ENCODE assay signal across 26 cellular contexts in the genomic region with DNA sequence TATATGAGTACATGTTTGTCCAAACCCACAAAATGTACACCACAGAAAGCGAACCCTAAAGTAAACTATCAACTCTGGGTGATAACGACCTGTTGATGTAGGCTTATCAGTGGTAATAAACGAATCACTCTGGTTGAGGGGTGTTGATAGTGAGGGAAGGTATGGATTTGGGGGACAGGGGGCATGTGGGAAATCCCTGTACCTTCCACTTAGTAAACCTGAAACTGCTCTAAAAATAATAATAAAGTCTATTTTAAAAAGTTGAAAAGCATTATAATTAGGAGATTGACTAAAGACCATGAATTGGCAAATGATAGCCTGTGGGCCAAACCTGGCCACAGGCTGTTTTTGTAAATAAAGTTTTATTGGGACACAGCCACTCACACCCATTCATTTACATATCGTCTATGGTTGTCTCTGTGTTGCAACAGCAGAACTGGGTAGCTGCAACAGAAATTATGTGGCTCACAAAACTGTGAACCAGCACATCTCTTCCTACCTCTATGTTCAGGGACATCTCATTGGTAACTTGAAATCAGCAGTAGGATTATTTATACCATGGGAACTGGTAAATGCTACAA.
DNase-seq lines count a peak whose midpoint lies in the region; ATAC-seq, FAIRE-seq and TF ChIP-seq lines count a peak whose summit lies in the region.
"Had no signal": no experiment of that assay in that cellular context is flagged by ENCODE, and none has a peak within 500 bp of the region (broad histone marks: within the 10 kb centered on the region; RNA-seq: fewer than 3 reads in every experiment).

No MANE protein-coding gene starts in this region.

- FAIRE-seq in HTR-8/SVneo (lab: Jason Lieb, UNC) = peak; percentile 23
- FAIRE-seq in K562 (lab: Jason Lieb, UNC) = no peak
- FAIRE-seq: A204.1, GM19239 had no signal

- H2AFZ ChIP-seq in K562 (ENCODE audit: low read depth, low read length) = no peak overlapping the region

- H3K4me3 ChIP-seq in GM06990 (replicated peaks; ENCODE audit: low read depth, low read length) (no peak overlapping the region), GM12865 (ENCODE audit: low read depth, low read length) (no peak overlapping the region), K562 (no peak overlapping the region), SJCRH30 (no peak overlapping the region), mesendoderm (ENCODE audit: low read length) (no peak overlapping the region)
- H3K4me3 ChIP-seq: BLaER1 had no signal

- H4K8ac ChIP-seq in mesendoderm (ENCODE audit: low read depth, low read length) = no peak overlapping the region

- POLR2A ChIA-PET in K562 (lab: Yijun Ruan, JAX) = interaction anchor here (1.2 to 1.3 kb wide), 2 partner anchors 9 to 19 kb away, joined by 3 read pairs; no protein-coding TSS in a partner anchor

- no peak for TF ChIP-seq POLR2A in K562 (conservative IDR thresholded peaks at IDR 0.05)

- TF ChIP-seq EP300 in K562 (IDR thresholded peaks at IDR 0.05; ENCODE audit: low read length) = no peak

- no peak overlapping the region for H2BK5ac ChIP-seq in mesendoderm (ENCODE audit: low read length)

- DNase-seq in GM06990 (ENCODE audit: extremely low read depth, insufficient read length) = peak; percentile 10
- DNase-seq in GM12865 (ENCODE audit: low read depth) = peak; percentile 12
- no peak for DNase-seq in HTR-8/SVneo (ENCODE audit: insufficient read length, low spot score)
- DNase-seq in K562 (ENCODE audit: extremely low read depth in 1 of 4, low spot score in 3 of 4) = no peak
- no peak for DNase-seq in RKO (ENCODE audit: low spot score)
- DNase-seq in SJCRH30 = no peak
- DNase-seq in Right ventricle myocardium superior = no peak
- DNase-seq in mesendoderm = no peak
- DNase-seq: 8988T; ACHN; BE2C; C1 segment of cervical spinal cord; CD4-positive, alpha-beta memory T cell; CD4-positive, CD25-positive, alpha-beta regulatory T cell; CD8-positive, alpha-beta memory T cell; COR-L47; DMS 273 treated with DMSO at 0.1 percent for 48 hours; DMS153; DMS53; DMS79; DND-41; EL; GDM1 had no signal

- H3K4me2 ChIP-seq in K562 (ENCODE audit: insufficient read depth, low read length) (no peak overlapping the region), mesendoderm (ENCODE audit: low read length) (no peak overlapping the region)
- H3K4me2 ChIP-seq: BLaER1 had no signal

- H3K27me3 ChIP-seq in GM06990 (replicated peaks; ENCODE audit: control insufficient read depth, insufficient read depth, low read length) (no peaks in the 10 kb centered on the region), K562 (ENCODE audit: control insufficient read depth in 2 of 2, insufficient read depth in 2 of 2, low read length in 2 of 2) (peaks cover 11 to 13% of the 10 kb centered on the region in 2 experiments; a peak in 3 of 5 replicates), SJCRH30 (no peaks in the 10 kb centered on the region), mesendoderm (ENCODE audit: insufficient read depth, low read length, poor library complexity) (no peaks in the 10 kb centered on the region)
- H3K27me3 ChIP-seq: BE2C, BLaER1 had no signal

- H3K27ac ChIP-seq in K562 (ENCODE audit: extremely low read depth, low read depth, low read length) (no peak overlapping the region), SJCRH30 (no peak overlapping the region), mesendoderm (ENCODE audit: low read depth, low read length) (no peak overlapping the region)
- H3K27ac ChIP-seq: BLaER1 had no signal

- no peak overlapping the region for H3K4ac ChIP-seq in mesendoderm (ENCODE audit: low read depth, low read length)

- TF ChIP-seq CTCF in GM06990 (IDR thresholded peaks at IDR 0.05; ENCODE audit: insufficient read depth, low read length, poor library complexity, severe bottlenecking) = no peak
- no peak for TF ChIP-seq CTCF in GM12865 (IDR thresholded peaks at IDR 0.05; ENCODE audit: insufficient read depth, low read depth, low read length, missing control alignments)
- TF ChIP-seq CTCF in K562 (IDR thresholded peaks at IDR 0.05 in 2 of 3, conservative IDR thresholded peaks at IDR 0.05 in 1 of 3; ENCODE audit: insufficient read depth in 2 of 3, low read depth in 1 of 3, low read length in 3 of 3) = no peak

- in situ Hi-C loops in K562 (cut with MboI) = no loop called here

- H3K9me1 ChIP-seq in K562 (ENCODE audit: control insufficient read depth, insufficient read depth, low read length) = no peaks in the 10 kb centered on the region

- H2BK120ac ChIP-seq in mesendoderm (ENCODE audit: low read depth, low read length) = no peak overlapping the region

- no peak overlapping the region for H2AK5ac ChIP-seq in mesendoderm (ENCODE audit: low read length)

- no peaks in the 10 kb centered on the region for H4K20me1 ChIP-seq in K562 (replicated peaks; ENCODE audit: control insufficient read depth, insufficient read depth, low read length)
- H4K20me1 ChIP-seq: BLaER1 had no signal

- no peak overlapping the region for H4K5ac ChIP-seq in mesendoderm (ENCODE audit: low read length)

- TF ChIP-seq RAD21 in K562 (CRISPR knock-in tag; conservative IDR thresholded peaks at IDR 0.05 in 1 of 2, IDR thresholded peaks at IDR 0.05 in 1 of 2) = no peak

- no peak overlapping the region for H3K18ac ChIP-seq in mesendoderm (ENCODE audit: low read length)

- H3K79me1 ChIP-seq in mesendoderm (ENCODE audit: low read length) = no peaks in the 10 kb centered on the region

- BruUV-seq in K562 (replicated peaks; lab: Mats Ljungman, UMichigan) = no TSS peak

- no peaks in the 10 kb centered on the region for H3K79me2 ChIP-seq in K562 (ENCODE audit: control insufficient read depth, insufficient read depth, low read length)
- no peaks in the 10 kb centered on the region for H3K79me2 ChIP-seq in mesendoderm (ENCODE audit: control insufficient read depth, insufficient read depth, low read length)

- CTCF ChIA-PET in K562 (lab: Yijun Ruan, JAX; ENCODE audit: low intra/inter-chr PET ratio) = no interaction called here

- H3K23ac ChIP-seq in mesendoderm (ENCODE audit: low read length) = no peak overlapping the region

- no peaks in the 10 kb centered on the region for H3K4me1 ChIP-seq in K562 (replicated peaks in 1 of 2; ENCODE audit: control insufficient read depth in 2 of 2, insufficient read depth in 2 of 2, low read length in 2 of 2)
- H3K4me1 ChIP-seq in SJCRH30 = no peaks in the 10 kb centered on the region
- no peaks in the 10 kb centered on the region for H3K4me1 ChIP-seq in mesendoderm (ENCODE audit: control insufficient read depth, low read depth, low read length)
- H3K4me1 ChIP-seq: BE2C had no signal

- H3K36me3 ChIP-seq in GM06990 (ENCODE audit: control insufficient read depth, insufficient read depth, low read length) (no peaks in the 10 kb centered on the region), K562 (ENCODE audit: control insufficient read depth, insufficient read depth, low read length) (no peaks in the 10 kb centered on the region), SJCRH30 (no peaks in the 10 kb centered on the region), mesendoderm (ENCODE audit: control insufficient read depth, insufficient read depth, low read length) (no peaks in the 10 kb centered on the region)
- H3K36me3 ChIP-seq: BE2C, BLaER1 had no signal

- H3K9ac ChIP-seq in K562 (ENCODE audit: insufficient read depth in 1 of 2, low read depth in 2 of 2, low read length in 2 of 2) (no peak overlapping the region), mesendoderm (ENCODE audit: low read length) (no peak overlapping the region)
- H3K9ac ChIP-seq: BLaER1 had no signal

- 1% methylated on average over 4 of the region's 4 CpGs for WGBS in K562 (ENCODE audit: insufficient coverage, low coverage, missing lambda C conversion rate)
- WGBS in mesendoderm (ENCODE audit: extremely low coverage, insufficient coverage, low lambda C conversion rate) = no CpG with 5 or more reads among the region's 4 CpGs

- H2BK15ac ChIP-seq in mesendoderm (replicated peaks; ENCODE audit: low read depth) = no peak overlapping the region

- H3K56ac ChIP-seq in mesendoderm (ENCODE audit: low read length) = no peak overlapping the region

- no peaks in the 10 kb centered on the region for H3K9me3 ChIP-seq in K562 (replicated peaks; ENCODE audit: control insufficient read depth, insufficient read depth, low read depth, low read length)
- H3K9me3 ChIP-seq in SJCRH30 (replicated peaks) = no peaks in the 10 kb centered on the region
- H3K9me3 ChIP-seq: BE2C, BLaER1 had no signal

- ATAC-seq in K562 (no peak), Right ventricle myocardium superior (ENCODE audit: poor library complexity) (no peak)

- intact Hi-C loops in K562 (cut with micrococcal nuclease) = no loop called here
- intact Hi-C loops in Right ventricle myocardium superior (cut with DNase I) = no loop called here

TF ChIP-seq in K562, 482 proteins besides CTCF, POLR2A, EP300 and RAD21 (continues in another document):
- TF ChIP-seq KLF16 (IDR thresholded peaks at IDR 0.05) = no peak

Comparison
In these comparisons a context has a peak if more than half of its experiments do, and no peak if none do; other contexts are left out.
1. DNase-seq: peak in GM06990 (single experiment) and GM12865 (single experiment); none in HTR-8/SVneo (single experiment), K562 (0 of 4), RKO (single experiment), SJCRH30 (0 of 2), Right ventricle myocardium superior (single experiment) and mesendoderm (single experiment).